In the genomic region with DNA sequence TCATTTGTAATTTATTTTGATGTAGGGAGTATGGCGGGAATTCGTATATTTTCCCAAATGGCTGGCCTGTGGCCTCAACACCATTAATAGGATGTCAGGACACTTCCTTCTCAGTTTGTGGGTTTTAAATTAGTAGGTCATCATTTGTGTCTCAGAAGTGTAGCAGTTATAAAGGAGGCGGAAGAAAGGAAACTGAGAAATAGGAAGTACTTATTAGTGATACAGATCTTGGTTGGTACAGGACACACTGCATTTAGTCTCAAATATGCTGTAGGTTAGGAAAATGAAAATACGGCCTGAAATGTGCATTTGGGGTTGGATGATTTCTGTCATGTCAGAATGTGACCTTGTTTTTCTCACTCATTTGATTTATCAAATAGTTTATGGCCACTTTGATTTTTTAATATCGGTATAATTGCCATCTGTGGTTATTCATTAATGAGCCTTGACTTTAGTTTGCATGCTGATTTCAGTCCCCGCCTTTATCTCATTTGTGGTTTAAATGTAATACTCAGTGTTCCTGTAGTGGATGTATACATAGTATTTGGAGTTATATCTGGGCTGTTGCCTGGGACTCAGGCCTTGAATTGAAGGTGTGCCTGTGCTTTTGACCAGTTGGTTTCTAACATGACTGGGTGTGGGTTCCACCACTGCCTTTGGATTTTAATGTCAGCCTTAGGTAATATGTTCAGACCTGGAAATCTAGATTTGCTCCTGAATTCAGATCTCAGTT, we compare ENCODE assay signal across 16 cellular contexts. TPM values are rescaled to one million over a fixed set of nuclear protein-coding genes. Genes with fewer than 3 reads are reported as not detected.
DNase-seq lines count a peak whose midpoint lies in the region; ATAC-seq, FAIRE-seq and TF ChIP-seq lines count a peak whose summit lies in the region.
"Had no signal": no experiment of that assay in that cellular context is flagged by ENCODE, and none has a peak within 500 bp of the region (broad histone marks: within the 10 kb centered on the region; RNA-seq: fewer than 3 reads in every experiment).

No MANE protein-coding gene starts in this region.

- H3K9me3 ChIP-seq in A549, result no peaks in the 10 kb centered on the region
- H3K9me3 ChIP-seq in testis, result no peaks in the 10 kb centered on the region
- H3K9me3 ChIP-seq: upper lobe of right lung had no signal

- intact Hi-C loops in testis (cut with DNase I; ENCODE audit: low total_unique reads), result no loop called here

- H3K4me1 ChIP-seq in A549 (peaks cover 12% of the 10 kb centered on the region), testis (no peaks in the 10 kb centered on the region)

- no peak for TF ChIP-seq RAD21 in A549 (conservative IDR thresholded peaks at IDR 0.05 in 1 of 2, IDR thresholded peaks at IDR 0.05 in 1 of 2)

- FAIRE-seq in A549 (lab: Jason Lieb, UNC), result no peak
- FAIRE-seq: endometrium, keratinocyte had no signal

- H3K4me3 Mint-ChIP-seq in activated naive CD8-positive, alpha-beta T cell, result no peak overlapping the region

- no peak for ATAC-seq in A549
- ATAC-seq in GM18519 (IDR thresholded peaks at IDR 0.05; ENCODE audit: low FRiP score, unreplicated experiment), result peak; percentile 50
- no peak for ATAC-seq in HG03469 (IDR thresholded peaks at IDR 0.05; ENCODE audit: unreplicated experiment)
- no peak for ATAC-seq in HG03439 (IDR thresholded peaks at IDR 0.05; ENCODE audit: unreplicated experiment)
- ATAC-seq: upper lobe of right lung had no signal

- TF ChIP-seq POLR2A in A549 (IDR thresholded peaks at IDR 0.05; ENCODE audit: low read length) (no peak), testis (IDR thresholded peaks at IDR 0.05) (no peak)

- H3K4me3 ChIP-seq in A549 (no peak overlapping the region), testis (no peak overlapping the region)
- H3K4me3 ChIP-seq: upper lobe of right lung had no signal

- peaks cover 21% of the 10 kb centered on the region for H3K36me3 Mint-ChIP-seq in activated naive CD8-positive, alpha-beta T cell

- no peaks in the 10 kb centered on the region for H3K27me3 Mint-ChIP-seq in activated naive CD8-positive, alpha-beta T cell

- no peaks in the 10 kb centered on the region for H3K27me3 ChIP-seq in testis
- H3K27me3 ChIP-seq: upper lobe of right lung had no signal

- POLR2A ChIA-PET in A549 (lab: Yijun Ruan, JAX), result no interaction called here

- H3K36me3 ChIP-seq in testis (ENCODE audit: low read depth, missing control alignments), result no peaks in the 10 kb centered on the region

- no peaks in the 10 kb centered on the region for H3K9me3 Mint-ChIP-seq in activated naive CD8-positive, alpha-beta T cell (ENCODE audit: low read depth)

- TF ChIP-seq EP300 in A549 (IDR thresholded peaks at IDR 0.05), result no peak

- CTCF ChIA-PET in A549 (lab: Yijun Ruan, JAX), result no interaction called here

- peak overlapping the region; percentile 36; the same call in 2 of the 3 replicates for H3K4me2 ChIP-seq in A549

- no peak for DNase-seq in A549 (ENCODE audit: low read depth in 1 of 2, low spot score in 1 of 2)
- peak; percentile 3 for DNase-seq in HT-29 (ENCODE audit: low spot score)
- DNase-seq in testis, result no peak
- no peak for DNase-seq in D341Med (ENCODE audit: low spot score)
- DNase-seq: activated CD4-positive, alpha-beta T cell treated with anti-CD3 and anti-CD28 coated beads, Interleukin-2, amount 50 U/mL, for 48 hours; activated gamma-delta T cell treated with Interleukin-2 at 50 U/mL for 16 hours; NCI-H1105; NCI-H510A; stimulated activated CD4-positive, alpha-beta T cell treated with anti-CD3 and anti-CD28 coated beads, Interleukin-2, amount 100 ng/mL, for 24 hours; upper lobe of right lung had no signal

- H3K27ac Mint-ChIP-seq in activated naive CD8-positive, alpha-beta T cell, result peak overlapping the region; percentile 17

- WGBS in A549 (ENCODE audit: missing lambda C conversion rate), result 94% methylated on average over 6 of the region's 6 CpGs
- WGBS in testis, 2 donors, result 93% methylated on average over 6 of the region's 6 CpGs

- no peak for TF ChIP-seq CTCF in A549 (IDR thresholded peaks at IDR 0.05)
- TF ChIP-seq CTCF in testis (IDR thresholded peaks at IDR 0.05), result no peak

- H3K27ac ChIP-seq in A549, result no peak overlapping the region
- no peak overlapping the region for H3K27ac ChIP-seq in testis
- H3K27ac ChIP-seq: upper lobe of right lung had no signal

- peaks cover 22% of the 10 kb centered on the region for H3K4me1 Mint-ChIP-seq in activated naive CD8-positive, alpha-beta T cell (ENCODE audit: low read depth)

TF ChIP-seq in A549, 52 proteins besides CTCF, POLR2A, EP300 and RAD21:
- no peak for TF ChIP-seq HOXB13 (CRISPR knock-in tag; IDR thresholded peaks at IDR 0.05; ENCODE audit: low read depth)
- TF ChIP-seq, protein P1, sequence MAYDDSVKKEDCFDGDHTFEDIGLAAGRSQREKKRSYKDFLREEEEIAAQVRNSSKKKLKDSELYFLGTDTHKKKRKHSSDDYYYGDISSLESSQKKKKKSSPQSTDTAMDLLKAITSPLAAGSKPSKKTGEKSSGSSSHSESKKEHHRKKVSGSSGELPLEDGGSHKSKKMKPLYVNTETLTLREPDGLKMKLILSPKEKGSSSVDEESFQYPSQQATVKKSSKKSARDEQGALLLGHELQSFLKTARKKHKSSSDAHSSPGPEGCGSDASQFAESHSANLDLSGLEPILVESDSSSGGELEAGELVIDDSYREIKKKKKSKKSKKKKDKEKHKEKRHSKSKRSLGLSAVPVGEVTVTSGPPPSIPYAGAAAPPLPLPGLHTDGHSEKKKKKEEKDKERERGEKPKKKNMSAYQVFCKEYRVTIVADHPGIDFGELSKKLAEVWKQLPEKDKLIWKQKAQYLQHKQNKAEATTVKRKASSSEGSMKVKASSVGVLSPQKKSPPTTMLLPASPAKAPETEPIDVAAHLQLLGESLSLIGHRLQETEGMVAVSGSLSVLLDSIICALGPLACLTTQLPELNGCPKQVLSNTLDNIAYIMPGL (CRISPR knock-in tag; IDR thresholded peaks at IDR 0.05; ENCODE audit: borderline replicate concordance), result no peak
- no peak for TF ChIP-seq PHF8 (IDR thresholded peaks at IDR 0.05; ENCODE audit: borderline replicate concordance, low read depth)
- TF ChIP-seq CBX2 (IDR thresholded peaks at IDR 0.05; ENCODE audit: borderline replicate concordance, low read depth), result no peak
- TF ChIP-seq, protein P2, sequence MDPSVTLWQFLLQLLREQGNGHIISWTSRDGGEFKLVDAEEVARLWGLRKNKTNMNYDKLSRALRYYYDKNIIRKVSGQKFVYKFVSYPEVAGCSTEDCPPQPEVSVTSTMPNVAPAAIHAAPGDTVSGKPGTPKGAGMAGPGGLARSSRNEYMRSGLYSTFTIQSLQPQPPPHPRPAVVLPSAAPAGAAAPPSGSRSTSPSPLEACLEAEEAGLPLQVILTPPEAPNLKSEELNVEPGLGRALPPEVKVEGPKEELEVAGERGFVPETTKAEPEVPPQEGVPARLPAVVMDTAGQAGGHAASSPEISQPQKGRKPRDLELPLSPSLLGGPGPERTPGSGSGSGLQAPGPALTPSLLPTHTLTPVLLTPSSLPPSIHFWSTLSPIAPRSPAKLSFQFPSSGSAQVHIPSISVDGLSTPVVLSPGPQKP (IDR thresholded peaks at IDR 0.05; ENCODE audit: low read depth, low read length), result no peak
- no peak for TF ChIP-seq HOXB5 (CRISPR knock-in tag; IDR thresholded peaks at IDR 0.05)
- TF ChIP-seq, protein P3, sequence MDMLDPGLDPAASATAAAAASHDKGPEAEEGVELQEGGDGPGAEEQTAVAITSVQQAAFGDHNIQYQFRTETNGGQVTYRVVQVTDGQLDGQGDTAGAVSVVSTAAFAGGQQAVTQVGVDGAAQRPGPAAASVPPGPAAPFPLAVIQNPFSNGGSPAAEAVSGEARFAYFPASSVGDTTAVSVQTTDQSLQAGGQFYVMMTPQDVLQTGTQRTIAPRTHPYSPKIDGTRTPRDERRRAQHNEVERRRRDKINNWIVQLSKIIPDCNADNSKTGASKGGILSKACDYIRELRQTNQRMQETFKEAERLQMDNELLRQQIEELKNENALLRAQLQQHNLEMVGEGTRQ (IDR thresholded peaks at IDR 0.05), result no peak
- no peak for TF ChIP-seq CHD2 (IDR thresholded peaks at IDR 0.05; ENCODE audit: low read length, partially characterized antibody)
- TF ChIP-seq POLR2AphosphoS2 (conservative IDR thresholded peaks at IDR 0.05; ENCODE audit: low read length), result no peak
- TF ChIP-seq CBX8 (IDR thresholded peaks at IDR 0.05), result no peak
- TF ChIP-seq MAFK (IDR thresholded peaks at IDR 0.05; ENCODE audit: partially characterized antibody), result no peak
- no peak for TF ChIP-seq RARB (CRISPR knock-in tag; IDR thresholded peaks at IDR 0.05)
- no peak for TF ChIP-seq ESRRA (IDR thresholded peaks at IDR 0.05; ENCODE audit: borderline replicate concordance, low read length)
- no peak for TF ChIP-seq RNF2 (IDR thresholded peaks at IDR 0.05; ENCODE audit: borderline replicate concordance, low read depth)
- no peak for TF ChIP-seq ZC3H11A (IDR thresholded peaks at IDR 0.05)
- no peak for TF ChIP-seq MYC (IDR thresholded peaks at IDR 0.05; ENCODE audit: borderline replicate concordance, low read length)
- TF ChIP-seq, protein P4, sequence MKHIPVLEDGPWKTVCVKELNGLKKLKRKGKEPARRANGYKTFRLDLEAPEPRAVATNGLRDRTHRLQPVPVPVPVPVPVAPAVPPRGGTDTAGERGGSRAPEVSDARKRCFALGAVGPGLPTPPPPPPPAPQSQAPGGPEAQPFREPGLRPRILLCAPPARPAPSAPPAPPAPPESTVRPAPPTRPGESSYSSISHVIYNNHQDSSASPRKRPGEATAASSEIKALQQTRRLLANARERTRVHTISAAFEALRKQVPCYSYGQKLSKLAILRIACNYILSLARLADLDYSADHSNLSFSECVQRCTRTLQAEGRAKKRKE (CRISPR knock-in tag; IDR thresholded peaks at IDR 0.05; ENCODE audit: low read depth), result no peak
- no peak for TF ChIP-seq RCOR1 (IDR thresholded peaks at IDR 0.05; ENCODE audit: low read depth, low read length)
TF ChIP-seq in A549: peak in this region for 0.

RNA-seq across cellular contexts. Expression of a gene that starts 31.4 kb away (rescaled TPM):
- polyA plus RNA-seq in A549 (2011; rRNA removed) (12.5 and 15.5 TPM in 2 replicates), A549 (2017; fragmentation: RNase III; extraction: RNeasy Plus Mini Kit Qiagen cat#74134 plus additional on column Dnase treatment) (7.5 to 8.4 TPM (median 7.6 TPM) in 3 replicates), testis (ENCODE audit: insufficient read depth, low read depth, low replicate concordance) (51.6 TPM)
- 7.6 and 9.2 TPM in 2 replicates for polyA plus RNA-seq in A549 (2012; cell fraction: cytosol; rRNA removed)
- 11.4 and 15.1 TPM in 2 replicates for polyA plus RNA-seq in A549 (2012; cell fraction: nucleus; rRNA removed)
- 27.3 and 32.6 TPM in 2 replicates for polyA minus RNA-seq in A549 (2011; rRNA and poly(A)+ RNA removed)
- total RNA-seq in HT-29 (2014; rRNA removed; shearing (Covaris generic)), result 19.7 and 20.3 TPM in 2 replicates
- total RNA-seq in testis, result 10 to 100 TPM; 46.2 to 56.9 TPM
